Comparison of ENCODE assay signal across 19 cellular contexts in the genomic region with DNA sequence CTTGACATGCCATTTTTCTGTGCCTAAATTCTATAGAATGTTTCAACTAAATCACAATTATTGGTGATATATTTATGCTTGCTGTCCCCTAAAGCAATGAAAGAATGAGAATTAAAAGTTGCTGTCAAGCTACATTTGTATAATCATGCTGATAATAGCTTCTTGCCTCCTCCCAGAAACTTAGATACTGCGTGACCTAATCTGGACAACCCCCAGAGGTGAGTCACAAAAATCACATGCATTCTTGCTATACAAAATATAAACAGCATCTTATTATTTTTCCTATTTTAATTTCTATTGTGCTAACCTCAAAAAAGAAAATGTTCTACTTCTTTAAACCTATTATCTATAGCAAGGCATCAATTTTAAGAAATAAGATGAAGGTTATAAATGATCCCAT.
"Had no signal": no experiment of that assay in that cellular context is flagged by ENCODE, and none has a peak within 500 bp of the region (broad histone marks: within the 10 kb centered on the region; RNA-seq: fewer than 3 reads in every experiment).

No MANE protein-coding gene starts in this region.

- H3K4me2 ChIP-seq: hepatocyte had no signal

- H3K4me3 Mint-ChIP-seq: effector memory CD8-positive, alpha-beta T cell; naive B cell; nephron had no signal

- H3K27me3 ChIP-seq: esophagus squamous epithelium, hepatocyte, pancreas had no signal

- H3K9me3 ChIP-seq: esophagus squamous epithelium, pancreas had no signal

- H3K27ac Mint-ChIP-seq: effector memory CD8-positive, alpha-beta T cell; nephron; progenitor cell of endocrine pancreas had no signal

- H3K4me1 ChIP-seq: pancreas had no signal

- H3K79me2 ChIP-seq: hepatocyte had no signal

- ATAC-seq: effector memory CD8-positive, alpha-beta T cell; left colon; left ventricle myocardium superior; pancreas; right cardiac atrium had no signal

- DNase-seq: effector memory CD8-positive, alpha-beta T cell; esophagus squamous epithelium; foreskin melanocyte; head of caudate nucleus; left colon; left ventricle myocardium superior; mesendoderm; naive B cell; occipital lobe; pancreas; right cardiac atrium; small intestine; stimulated activated CD4-positive, alpha-beta T cell treated with anti-CD3 and anti-CD28 coated beads, Interleukin-12 subunit alpha, Interleukin-12 subunit beta, amount 100 ng/mL, for 4 hours; stimulated activated naive CD4-positive, alpha-beta T cell treated with Interleukin-2 at 50 U/mL for 16 hours; trophoblast cell had no signal

- H3K9me3 Mint-ChIP-seq: effector memory CD8-positive, alpha-beta T cell; nephron had no signal

- FAIRE-seq: pancreas had no signal

- H3K4me3 ChIP-seq: esophagus squamous epithelium, hepatocyte, lung, pancreas had no signal

- H3K36me3 Mint-ChIP-seq: naive B cell had no signal

- H3K27ac ChIP-seq: esophagus squamous epithelium, hepatocyte, pancreas had no signal

- H2AFZ ChIP-seq: hepatocyte had no signal

- H3K36me3 ChIP-seq: esophagus squamous epithelium, pancreas had no signal
